ENCODE assay signal across 2 cellular contexts in the genomic region with DNA sequence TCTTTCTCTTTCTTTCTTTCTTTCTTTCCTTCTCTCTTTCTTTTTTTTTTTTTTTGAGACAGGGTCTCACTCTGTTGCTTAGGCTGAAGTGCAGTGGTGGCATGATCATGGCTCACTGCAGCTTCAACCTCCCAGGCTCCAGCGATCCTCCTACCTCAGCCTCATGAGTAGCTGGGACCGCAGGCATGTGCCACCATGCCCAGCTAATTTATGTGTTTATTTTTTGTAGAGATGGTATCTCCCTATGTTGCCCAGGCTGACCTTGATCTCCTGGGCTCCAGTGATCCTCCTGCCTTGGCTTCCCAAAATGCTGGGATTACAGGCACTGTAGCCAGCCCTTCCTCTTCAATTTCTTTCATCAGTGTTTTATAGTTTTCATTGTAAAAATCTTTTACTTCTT. TPM values are rescaled to one million over a fixed set of nuclear protein-coding genes. Genes with fewer than 3 reads are reported as not detected.
"Had no signal": no experiment of that assay in that cellular context is flagged by ENCODE, and none has a peak within 500 bp of the region (broad histone marks: within the 10 kb centered on the region; RNA-seq: fewer than 3 reads in every experiment).

No MANE protein-coding gene starts in this region.

RNA-seq across cellular contexts. Expression of a gene that starts 30.6 kb away (rescaled TPM):
- total RNA-seq: activated CD4-positive, alpha-beta memory T cell treated with anti-CD3 and anti-CD28 coated beads, Interleukin-2, amount 10 ng/mL, durations not matched to agents 7 days and 5 days; cardiac septum had no signal
